Comparison of ENCODE assay signal across 16 cellular contexts in genomic region chr15:36880226-36880912, GRCh38.
DNase-seq lines count a peak whose midpoint lies in the region; ATAC-seq, FAIRE-seq and TF ChIP-seq lines count a peak whose summit lies in the region.
"Had no signal": no experiment of that assay in that cellular context is flagged by ENCODE, and none has a peak within 500 bp of the region (broad histone marks: within the 10 kb centered on the region; RNA-seq: fewer than 3 reads in every experiment).

No MANE protein-coding gene starts in this region.

- H3K79me2 ChIP-seq in keratinocyte (ENCODE audit: control insufficient read depth, insufficient read depth, low read length), result no peaks in the 10 kb centered on the region

- H3K27me3 ChIP-seq in endodermal cell (ENCODE audit: control insufficient read depth, insufficient read depth, low read length, poor library complexity, severe bottlenecking) (peaks cover 100% of the 10 kb centered on the region), keratinocyte (ENCODE audit: control insufficient read depth, extremely low read depth, insufficient read depth, low read length) (peaks cover 58% of the 10 kb centered on the region)

- WGBS in endodermal cell (ENCODE audit: insufficient coverage in 1 of 2, insufficient read length in 1 of 2), 2 experiments, result 1 to 8% methylated on average over 19 to 51 of the region's 51 CpGs

- H3K4me1 ChIP-seq in endodermal cell (ENCODE audit: control insufficient read depth, insufficient read depth, low read length) (peaks cover 18% of the 10 kb centered on the region), keratinocyte (ENCODE audit: control insufficient read depth, extremely low read depth, insufficient read depth, low read length) (peaks cover 6% of the 10 kb centered on the region)

- no peaks in the 10 kb centered on the region for H3K9me1 ChIP-seq in keratinocyte (ENCODE audit: control insufficient read depth, extremely low read depth, insufficient read depth, low read length)

- no peak overlapping the region for H3K9ac ChIP-seq in endodermal cell (ENCODE audit: extremely low read depth, low read length, poor library complexity, severe bottlenecking)
- no peak overlapping the region for H3K9ac ChIP-seq in keratinocyte (ENCODE audit: control insufficient read depth, extremely low read depth, insufficient read depth, low read length)

- peaks cover 64% of the 10 kb centered on the region for H3K4me1 Mint-ChIP-seq in endodermal cell

- H3K27ac ChIP-seq in endodermal cell (ENCODE audit: low read depth, low read length), result peak overlapping the region; percentile 15
- H3K27ac ChIP-seq in keratinocyte (ENCODE audit: control insufficient read depth, insufficient read depth, low read length), result no peak overlapping the region
- H3K27ac ChIP-seq: 22Rv1, epithelial cell of prostate had no signal

- H3K9me3 ChIP-seq in endodermal cell (ENCODE audit: control insufficient read depth, low read length) (no peaks in the 10 kb centered on the region), keratinocyte (ENCODE audit: control insufficient read depth, low read depth, low read length) (no peaks in the 10 kb centered on the region)

- H3K9me3 Mint-ChIP-seq in endodermal cell, result no peaks in the 10 kb centered on the region

- DNase-seq in DMS53 (lab: John Stamatoyannopoulos, UW) (peak; percentile 70), DMS53 treated with DMSO at 0.1 percent for 48 hours (lab: John Stamatoyannopoulos, UW; ENCODE audit: unreplicated experiment) (no peak), endodermal cell (peak; percentile 87), keratinocyte (ENCODE audit: low read depth, low spot score) (no peak), retina (peak; percentile 80), LoVo (ENCODE audit: low spot score) (no peak), NCI-H748 treated with DMSO at 0.1 percent for 48 hours (lab: John Stamatoyannopoulos, UW) (no peak)
- DNase-seq: activated CD4-positive, alpha-beta T cell treated with anti-CD3 and anti-CD28 coated beads for 36 hours; CD4-positive, CD25-positive, alpha-beta regulatory T cell; KBM-7; NCI-H446; SIG-M5 had no signal

- dilution Hi-C loops in keratinocyte (cut with MboI; ENCODE audit: extremely low pct_ligation_motif_present, low sequenced_read_pairs), result no loop called here

- H2AFZ ChIP-seq in keratinocyte (ENCODE audit: control insufficient read depth, low read length), result no peak overlapping the region

- no peak overlapping the region for H3K27ac Mint-ChIP-seq in endodermal cell
- H3K27ac Mint-ChIP-seq: activated CD4-positive, alpha-beta T cell treated with anti-CD3 and anti-CD28 coated beads for 36 hours; activated naive CD8-positive, alpha-beta T cell; CD4-positive, CD25-positive, alpha-beta regulatory T cell had no signal

- H3K4me3 ChIP-seq in endodermal cell (ENCODE audit: low read length), result peak overlapping the region; percentile 73
- peak overlapping the region in 1 of 3 experiments; percentile 40 for H3K4me3 ChIP-seq in keratinocyte (ENCODE audit: control insufficient read depth in 2 of 3, extremely low read depth in 1 of 3, insufficient read depth in 2 of 3, low read depth in 1 of 3, low read length in 3 of 3)

- no peak for ATAC-seq in HG03159 (IDR thresholded peaks at IDR 0.05; ENCODE audit: unreplicated experiment)
- ATAC-seq: activated CD4-positive, alpha-beta T cell treated with anti-CD3 and anti-CD28 coated beads for 36 hours had no signal

- no peak for FAIRE-seq in keratinocyte (lab: Jason Lieb, UNC)

- H3K36me3 ChIP-seq in endodermal cell (ENCODE audit: control insufficient read depth, insufficient read depth, low read length) (no peaks in the 10 kb centered on the region), keratinocyte (ENCODE audit: control insufficient read depth in 2 of 2, extremely low read depth in 1 of 2, insufficient read depth in 2 of 2, low read length in 2 of 2) (no peaks in the 10 kb centered on the region)

- H3K4me3 Mint-ChIP-seq in endodermal cell, result peak overlapping the region; percentile 41
- H3K4me3 Mint-ChIP-seq: activated CD4-positive, alpha-beta T cell treated with anti-CD3 and anti-CD28 coated beads for 36 hours; activated naive CD8-positive, alpha-beta T cell; CD4-positive, CD25-positive, alpha-beta regulatory T cell had no signal

- no peaks in the 10 kb centered on the region for H3K36me3 Mint-ChIP-seq in endodermal cell (ENCODE audit: low read depth)
- H3K36me3 Mint-ChIP-seq: CD4-positive, CD25-positive, alpha-beta regulatory T cell had no signal

- H4K20me1 ChIP-seq in keratinocyte (ENCODE audit: control insufficient read depth, extremely low read depth, insufficient read depth, low read length), result no peaks in the 10 kb centered on the region

- H3K27me3 Mint-ChIP-seq in endodermal cell (ENCODE audit: insufficient read depth), result peaks cover 99% of the 10 kb centered on the region

- H3K4me2 ChIP-seq in keratinocyte (ENCODE audit: control insufficient read depth, extremely low read depth, insufficient read depth, low read depth, low read length), result peak overlapping the region; percentile 57

- peak; percentile 62 for TF ChIP-seq CTCF in endodermal cell (conservative IDR thresholded peaks at IDR 0.05)
- no peak for TF ChIP-seq CTCF in keratinocyte (optimal IDR thresholded peaks at IDR 0.05 in 1 of 3, IDR thresholded peaks at IDR 0.05 in 1 of 3, conservative IDR thresholded peaks at IDR 0.05 in 1 of 3; ENCODE audit: extremely low read depth in 1 of 3, insufficient read depth in 2 of 3, low read length in 3 of 3)

Comparison
In these comparisons a context has a peak if more than half of its experiments do, and no peak if none do; other contexts are left out.
1. DNase-seq: peak in DMS53 (single experiment), endodermal cell (single experiment) and retina (single experiment); none in DMS53 treated with DMSO at 0.1 percent for 48 hours (single experiment), keratinocyte (single experiment), LoVo (single experiment) and NCI-H748 treated with DMSO at 0.1 percent for 48 hours (single experiment).